Comparison of ENCODE assay signal across 30 cellular contexts in genomic region chr1:204992940-204993339, GRCh38. TPM values are rescaled to one million over a fixed set of nuclear protein-coding genes. Genes with fewer than 3 reads are reported as not detected.
DNase-seq lines count a peak whose midpoint lies in the region; ATAC-seq and TF ChIP-seq lines count a peak whose summit lies in the region.
"Had no signal": no experiment of that assay in that cellular context is flagged by ENCODE, and none has a peak within 500 bp of the region (broad histone marks: within the 10 kb centered on the region; RNA-seq: fewer than 3 reads in every experiment).

No MANE protein-coding gene starts in this region.

- H3K27me3 ChIP-seq in dorsolateral prefrontal cortex: no peaks in the 10 kb centered on the region
- no peaks in the 10 kb centered on the region for H3K27me3 ChIP-seq in vagina
- no peaks in the 10 kb centered on the region for H3K27me3 ChIP-seq in uterus
- H3K27me3 ChIP-seq: Peyer's patch, right atrium auricular region had no signal

- H3K4me3 ChIP-seq in dorsolateral prefrontal cortex: no peak overlapping the region
- H3K4me3 ChIP-seq in vagina: no peak overlapping the region
- H3K4me3 ChIP-seq in uterus: no peak overlapping the region
- no peak overlapping the region for H3K4me3 ChIP-seq in foreskin fibroblast (ENCODE audit: low read depth in 1 of 2, low read length in 2 of 2)
- H3K4me3 ChIP-seq: lung, Peyer's patch, right atrium auricular region, smooth muscle cell, thoracic aorta had no signal

- peaks cover 11% of the 10 kb centered on the region for H3K4me1 Mint-ChIP-seq in activated CD4-positive, alpha-beta T cell treated with anti-CD3 and anti-CD28 coated beads for 36 hours
- H3K4me1 Mint-ChIP-seq in activated T-helper 17 cell treated with anti-CD3 and anti-CD28 coated beads, Interleukin-2, amount 50 U/mL, for 72 hours: no peaks in the 10 kb centered on the region
- peaks cover 15 to 24% of the 10 kb centered on the region in 2 donors for H3K4me1 Mint-ChIP-seq in stimulated activated naive B cell treated with anti-CD40 and anti-IgM and Interleukin-4, amounts not matched to agents 10 μg/mL and 1 μg/mL and 100 μg/mL, for 72 hours

- no peaks in the 10 kb centered on the region for H3K9me3 Mint-ChIP-seq in activated CD4-positive, alpha-beta T cell treated with anti-CD3 and anti-CD28 coated beads for 36 hours (ENCODE audit: low read depth)
- no peaks in the 10 kb centered on the region for H3K9me3 Mint-ChIP-seq in activated T-helper 17 cell treated with anti-CD3 and anti-CD28 coated beads, Interleukin-2, amount 50 U/mL, for 72 hours
- H3K9me3 Mint-ChIP-seq in stimulated activated naive B cell treated with anti-CD40 and anti-IgM and Interleukin-4, amounts not matched to agents 10 μg/mL and 1 μg/mL and 100 μg/mL, for 72 hours: no peaks in the 10 kb centered on the region
- H3K9me3 Mint-ChIP-seq: activated T-helper 2 cell treated with anti-CD3 and anti-CD28 coated beads, Interferon-gamma antibody, Interleukin-2, Interleukin-4, amounts not matched to agents 10 μg/mL and 5 μg/mL and 100 μg/mL, durations not matched to agents 14 hours and 24 hours and 36 hours; effector memory CD8-positive, alpha-beta T cell had no signal

- H3K27ac ChIP-seq in dorsolateral prefrontal cortex (peak overlapping the region in 58 of 59 donors; percentile 58 to 100 (median 98)), vagina (no peak overlapping the region), uterus (no peak overlapping the region)
- H3K27ac ChIP-seq: Peyer's patch, right atrium auricular region, thoracic aorta had no signal

- H3K36me3 ChIP-seq in vagina (peaks cover 0 to 5% of the 10 kb centered on the region in 2 donors), uterus (no peaks in the 10 kb centered on the region)
- H3K36me3 ChIP-seq: Peyer's patch, thoracic aorta had no signal

- DNase-seq in activated CD4-positive, alpha-beta T cell treated with anti-CD3 and anti-CD28 coated beads for 36 hours: no peak
- DNase-seq in activated CD4-positive, alpha-beta T cell treated with anti-CD3 and anti-CD28 coated beads, Interleukin-2, amount 50 U/mL, for 4 hours: no peak
- DNase-seq in dorsolateral prefrontal cortex (peak in 2 of 10 donors; percentile 37 to 48), vagina (ENCODE audit: extremely low spot score in 2 of 2) (no peak), uterus (no peak), foreskin fibroblast (no peak)
- no peak for DNase-seq in stimulated activated naive B cell treated with anti-CD40 and anti-IgM and Interleukin-4, amounts not matched to agents 10 μg/mL and 1 μg/mL and 100 μg/mL, for 72 hours
- DNase-seq: 8988T; activated CD4-positive, alpha-beta T cell treated with anti-CD3 and anti-CD28 coated beads, Interleukin-2, amount 50 U/mL, for 1 hour; activated CD8-positive, alpha-beta memory T cell treated with anti-CD3 and anti-CD28 coated beads, Interleukin-2, amount 50 U/mL, for 4 hours; DMS53; effector memory CD8-positive, alpha-beta T cell; erythroblast; heart right ventricle; IMR-90; kidney glomerular epithelial cell; NCI-H1048; NCI-H1694 treated with DMSO at 0.1 percent for 48 hours; NCI-H526 treated with DMSO at 0.1 percent for 48 hours; Peyer's patch; SHP77 treated with DMSO at 0.1 percent for 48 hours; T1000; WERI-Rb-1 had no signal

- H3K27me3 Mint-ChIP-seq in activated CD4-positive, alpha-beta T cell treated with anti-CD3 and anti-CD28 coated beads for 36 hours: peaks cover 5% of the 10 kb centered on the region
- peaks cover 7% of the 10 kb centered on the region for H3K27me3 Mint-ChIP-seq in activated T-helper 17 cell treated with anti-CD3 and anti-CD28 coated beads, Interleukin-2, amount 50 U/mL, for 72 hours
- peaks cover 11% of the 10 kb centered on the region in 2 donors for H3K27me3 Mint-ChIP-seq in stimulated activated naive B cell treated with anti-CD40 and anti-IgM and Interleukin-4, amounts not matched to agents 10 μg/mL and 1 μg/mL and 100 μg/mL, for 72 hours
- H3K27me3 Mint-ChIP-seq: activated naive CD8-positive, alpha-beta T cell had no signal

- H3K9me3 ChIP-seq in vagina: no peaks in the 10 kb centered on the region
- H3K9me3 ChIP-seq in uterus: no peaks in the 10 kb centered on the region
- H3K9me3 ChIP-seq: heart right ventricle, Peyer's patch, right atrium auricular region, thoracic aorta had no signal

- CTCF ChIA-PET in activated CD4-positive, alpha-beta T cell treated with anti-CD3 and anti-CD28 coated beads for 36 hours (lab: Charles Lee): interaction anchor here (0.7 to 3.9 kb wide), 6 partner anchors 8 to 254 kb away, joined by 3 to 27 read pairs (median 4); no protein-coding TSS in a partner anchor

- H3K4me3 Mint-ChIP-seq in activated CD4-positive, alpha-beta T cell treated with anti-CD3 and anti-CD28 coated beads for 36 hours: no peak overlapping the region
- H3K4me3 Mint-ChIP-seq in activated T-helper 17 cell treated with anti-CD3 and anti-CD28 coated beads, Interleukin-2, amount 50 U/mL, for 72 hours: no peak overlapping the region
- no peak overlapping the region for H3K4me3 Mint-ChIP-seq in stimulated activated naive B cell treated with anti-CD40 and anti-IgM and Interleukin-4, amounts not matched to agents 10 μg/mL and 1 μg/mL and 100 μg/mL, for 72 hours
- H3K4me3 Mint-ChIP-seq: effector memory CD8-positive, alpha-beta T cell had no signal

- no peak for ATAC-seq in activated CD4-positive, alpha-beta T cell treated with anti-CD3 and anti-CD28 coated beads for 36 hours
- ATAC-seq in activated T-helper 17 cell treated with anti-CD3 and anti-CD28 coated beads, Interleukin-2, amount 50 U/mL, for 72 hours (replicated peaks): no peak
- no peak for ATAC-seq in stimulated activated naive B cell treated with anti-CD40 and anti-IgM and Interleukin-4, amounts not matched to agents 10 μg/mL and 1 μg/mL and 100 μg/mL, for 72 hours (replicated peaks)
- ATAC-seq: heart right ventricle had no signal

- no peak for TF ChIP-seq POLR2A in vagina (IDR thresholded peaks at IDR 0.05)
- TF ChIP-seq POLR2A in uterus (IDR thresholded peaks at IDR 0.05): no peak

- intact Hi-C loops in activated CD4-positive, alpha-beta T cell treated with anti-CD3 and anti-CD28 coated beads for 36 hours (cut with DNase I, micrococcal nuclease): no loop called here
- intact Hi-C loops in dorsolateral prefrontal cortex (cut with DNase I): no loop called here
- intact Hi-C loops in vagina (cut with DNase I): no loop called here
- intact Hi-C loops in uterus (cut with DNase I; ENCODE audit: low total_unique reads): no loop called here

- no peak for TF ChIP-seq CTCF in dorsolateral prefrontal cortex (IDR thresholded peaks at IDR 0.05 in 54 of 56, conservative IDR thresholded peaks at IDR 0.05 in 2 of 56; ENCODE audit: low read depth in 1 of 56, partially characterized antibody in 56 of 56)
- TF ChIP-seq CTCF in vagina (IDR thresholded peaks at IDR 0.05): no peak
- no peak for TF ChIP-seq CTCF in uterus (IDR thresholded peaks at IDR 0.05)
- no peak for TF ChIP-seq CTCF in foreskin fibroblast (IDR thresholded peaks at IDR 0.05; ENCODE audit: low read depth, low read length)

- H3K4me1 ChIP-seq in vagina (peaks cover 15% of the 10 kb centered on the region), uterus (no peaks in the 10 kb centered on the region)
- H3K4me1 ChIP-seq: Peyer's patch had no signal

- peak overlapping the region; percentile 39 for H3K27ac Mint-ChIP-seq in activated CD4-positive, alpha-beta T cell treated with anti-CD3 and anti-CD28 coated beads for 36 hours
- peak overlapping the region; percentile 51 for H3K27ac Mint-ChIP-seq in activated T-helper 17 cell treated with anti-CD3 and anti-CD28 coated beads, Interleukin-2, amount 50 U/mL, for 72 hours
- H3K27ac Mint-ChIP-seq in stimulated activated naive B cell treated with anti-CD40 and anti-IgM and Interleukin-4, amounts not matched to agents 10 μg/mL and 1 μg/mL and 100 μg/mL, for 72 hours: peak overlapping the region; percentile 88
- H3K27ac Mint-ChIP-seq: activated naive CD8-positive, alpha-beta T cell; effector memory CD8-positive, alpha-beta T cell had no signal

- POLR2A ChIA-PET in activated CD4-positive, alpha-beta T cell treated with anti-CD3 and anti-CD28 coated beads for 36 hours (lab: Charles Lee): interaction anchor here (0.6 kb wide), 1 partner anchor 13 kb away, joined by 3 read pairs; no protein-coding TSS in a partner anchor

- no peaks in the 10 kb centered on the region for H3K36me3 Mint-ChIP-seq in activated CD4-positive, alpha-beta T cell treated with anti-CD3 and anti-CD28 coated beads for 36 hours (ENCODE audit: low read depth)
- H3K36me3 Mint-ChIP-seq in activated T-helper 17 cell treated with anti-CD3 and anti-CD28 coated beads, Interleukin-2, amount 50 U/mL, for 72 hours (ENCODE audit: low read depth): no peaks in the 10 kb centered on the region
- no peaks in the 10 kb centered on the region for H3K36me3 Mint-ChIP-seq in stimulated activated naive B cell treated with anti-CD40 and anti-IgM and Interleukin-4, amounts not matched to agents 10 μg/mL and 1 μg/mL and 100 μg/mL, for 72 hours
- H3K36me3 Mint-ChIP-seq: activated naive CD8-positive, alpha-beta T cell had no signal

RNA-seq across cellular contexts. Expression of gene CNTN2, which starts 50.1 kb away (rescaled TPM):
- total RNA-seq in activated CD4-positive, alpha-beta T cell treated with anti-CD3 and anti-CD28 coated beads for 36 hours: not detected
- total RNA-seq in activated T-helper 17 cell treated with anti-CD3 and anti-CD28 coated beads, Interleukin-2, amount 50 U/mL, for 72 hours: not detected
- total RNA-seq in dorsolateral prefrontal cortex (1,000 to 10,000 TPM in 1 of 120 experiments, 100 to 1,000 TPM in 115, 10 to 100 TPM in 4; 87.4 to 1,120 (median 263) TPM), vagina (7.4 TPM), uterus (1 to 10 TPM in 1 of 4 donors, not detected in 3; 3.0 TPM)
- total RNA-seq: activated T-helper 2 cell treated with anti-CD3 and anti-CD28 coated beads, Interferon-gamma antibody, Interleukin-2, Interleukin-4, amounts not matched to agents 10 μg/mL and 5 μg/mL and 100 μg/mL, durations not matched to agents 14 hours and 24 hours and 36 hours; IMR-90; smooth muscle cell had no signal

Comparison
In these comparisons a context has a peak if more than half of its experiments do, and no peak if none do; other contexts are left out.
1. H3K27ac ChIP-seq: peak in dorsolateral prefrontal cortex (58 of 59); none in vagina (single experiment) and uterus (0 of 2).
2. RNA of gene CNTN2, which starts 50.1 kb away (total RNA-seq): 87.4 to 1,120 TPM in dorsolateral prefrontal cortex; 7.4 TPM in vagina (single experiment), not detected in activated CD4-positive, alpha-beta T cell treated with anti-CD3 and anti-CD28 coated beads for 36 hours, 3.0 TPM in uterus and not detected in activated T-helper 17 cell treated with anti-CD3 and anti-CD28 coated beads, Interleukin-2, amount 50 U/mL, for 72 hours; every median in the first group is over 10 times any median in the second.
3. Peak in every context shown above with its lines, with median percentiles within 50 percentile points of each other: H3K27ac Mint-ChIP-seq.